ENCODE assay signal across 2 cellular contexts in the genomic region with DNA sequence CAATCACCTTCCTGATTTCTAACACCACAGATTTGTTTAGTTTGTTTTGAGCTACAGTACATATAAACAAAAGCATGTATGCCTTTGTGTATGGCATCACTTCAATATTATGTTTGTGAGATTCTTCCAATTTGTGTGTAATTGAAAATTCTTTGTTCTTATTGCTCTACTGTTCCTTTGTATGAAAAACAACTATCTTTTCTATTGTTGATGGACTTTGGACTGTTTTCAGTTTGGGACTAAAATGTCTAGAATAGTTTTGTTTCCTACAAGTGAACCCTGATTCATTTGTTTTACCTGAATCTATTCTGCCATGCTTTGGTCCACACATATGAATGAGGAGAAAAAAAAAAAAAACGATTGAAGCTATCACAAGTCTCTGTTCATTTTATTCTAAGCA.
TF ChIP-seq lines count a peak whose summit lies in the region.

No MANE protein-coding gene starts in this region.

TF ChIP-seq in HepG2, 621 proteins besides CTCF, POLR2A, EP300 and RAD21:
- TF ChIP-seq, protein P1, sequence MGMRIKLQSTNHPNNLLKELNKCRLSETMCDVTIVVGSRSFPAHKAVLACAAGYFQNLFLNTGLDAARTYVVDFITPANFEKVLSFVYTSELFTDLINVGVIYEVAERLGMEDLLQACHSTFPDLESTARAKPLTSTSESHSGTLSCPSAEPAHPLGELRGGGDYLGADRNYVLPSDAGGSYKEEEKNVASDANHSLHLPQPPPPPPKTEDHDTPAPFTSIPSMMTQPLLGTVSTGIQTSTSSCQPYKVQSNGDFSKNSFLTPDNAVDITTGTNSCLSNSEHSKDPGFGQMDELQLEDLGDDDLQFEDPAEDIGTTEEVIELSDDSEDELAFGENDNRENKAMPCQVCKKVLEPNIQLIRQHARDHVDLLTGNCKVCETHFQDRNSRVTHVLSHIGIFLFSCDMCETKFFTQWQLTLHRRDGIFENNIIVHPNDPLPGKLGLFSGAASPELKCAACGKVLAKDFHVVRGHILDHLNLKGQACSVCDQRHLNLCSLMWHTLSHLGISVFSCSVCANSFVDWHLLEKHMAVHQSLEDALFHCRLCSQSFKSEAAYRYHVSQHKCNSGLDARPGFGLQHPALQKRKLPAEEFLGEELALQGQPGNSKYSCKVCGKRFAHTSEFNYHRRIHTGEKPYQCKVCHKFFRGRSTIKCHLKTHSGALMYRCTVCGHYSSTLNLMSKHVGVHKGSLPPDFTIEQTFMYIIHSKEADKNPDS (CRISPR knock-in tag; IDR thresholded peaks at IDR 0.05): no peak
- TF ChIP-seq, protein P2, sequence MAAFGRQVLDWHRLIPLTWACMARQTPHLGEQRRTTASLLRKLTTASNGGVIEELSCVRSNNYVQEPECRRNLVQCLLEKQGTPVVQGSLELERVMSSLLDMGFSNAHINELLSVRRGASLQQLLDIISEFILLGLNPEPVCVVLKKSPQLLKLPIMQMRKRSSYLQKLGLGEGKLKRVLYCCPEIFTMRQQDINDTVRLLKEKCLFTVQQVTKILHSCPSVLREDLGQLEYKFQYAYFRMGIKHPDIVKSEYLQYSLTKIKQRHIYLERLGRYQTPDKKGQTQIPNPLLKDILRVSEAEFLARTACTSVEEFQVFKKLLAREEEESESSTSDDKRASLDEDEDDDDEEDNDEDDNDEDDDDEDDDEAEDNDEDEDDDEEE (CRISPR knock-in tag; IDR thresholded peaks at IDR 0.05): no peak
- TF ChIP-seq SOX5 (CRISPR knock-in tag; IDR thresholded peaks at IDR 0.05; ENCODE audit: borderline replicate concordance) (peak; percentile 61), SOX13 (IDR thresholded peaks at IDR 0.05) (no peak), SOX13 (CRISPR knock-in tag; conservative IDR thresholded peaks at IDR 0.05 in 1 of 2, IDR thresholded peaks at IDR 0.05 in 1 of 2) (peak in 1 of 2 experiments; percentile 66; a peak in 2 of 4 replicates)
- TF ChIP-seq, protein P3, sequence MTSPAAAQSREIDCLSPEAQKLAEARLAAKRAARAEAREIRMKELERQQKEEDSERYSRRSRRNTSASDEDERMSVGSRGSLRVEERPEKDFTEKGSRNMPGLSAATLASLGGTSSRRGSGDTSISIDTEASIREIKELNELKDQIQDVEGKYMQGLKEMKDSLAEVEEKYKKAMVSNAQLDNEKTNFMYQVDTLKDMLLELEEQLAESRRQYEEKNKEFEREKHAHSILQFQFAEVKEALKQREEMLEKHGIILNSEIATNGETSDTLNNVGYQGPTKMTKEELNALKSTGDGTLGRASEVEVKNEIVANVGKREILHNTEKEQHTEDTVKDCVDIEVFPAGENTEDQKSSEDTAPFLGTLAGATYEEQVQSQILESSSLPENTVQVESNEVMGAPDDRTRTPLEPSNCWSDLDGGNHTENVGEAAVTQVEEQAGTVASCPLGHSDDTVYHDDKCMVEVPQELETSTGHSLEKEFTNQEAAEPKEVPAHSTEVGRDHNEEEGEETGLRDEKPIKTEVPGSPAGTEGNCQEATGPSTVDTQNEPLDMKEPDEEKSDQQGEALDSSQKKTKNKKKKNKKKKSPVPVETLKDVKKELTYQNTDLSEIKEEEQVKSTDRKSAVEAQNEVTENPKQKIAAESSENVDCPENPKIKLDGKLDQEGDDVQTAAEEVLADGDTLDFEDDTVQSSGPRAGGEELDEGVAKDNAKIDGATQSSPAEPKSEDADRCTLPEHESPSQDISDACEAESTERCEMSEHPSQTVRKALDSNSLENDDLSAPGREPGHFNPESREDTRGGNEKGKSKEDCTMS (CRISPR knock-in tag; conservative IDR thresholded peaks at IDR 0.05): no peak

TF ChIP-seq in K562, 482 proteins besides CTCF, POLR2A, EP300 and RAD21:
- TF ChIP-seq, protein P4, sequence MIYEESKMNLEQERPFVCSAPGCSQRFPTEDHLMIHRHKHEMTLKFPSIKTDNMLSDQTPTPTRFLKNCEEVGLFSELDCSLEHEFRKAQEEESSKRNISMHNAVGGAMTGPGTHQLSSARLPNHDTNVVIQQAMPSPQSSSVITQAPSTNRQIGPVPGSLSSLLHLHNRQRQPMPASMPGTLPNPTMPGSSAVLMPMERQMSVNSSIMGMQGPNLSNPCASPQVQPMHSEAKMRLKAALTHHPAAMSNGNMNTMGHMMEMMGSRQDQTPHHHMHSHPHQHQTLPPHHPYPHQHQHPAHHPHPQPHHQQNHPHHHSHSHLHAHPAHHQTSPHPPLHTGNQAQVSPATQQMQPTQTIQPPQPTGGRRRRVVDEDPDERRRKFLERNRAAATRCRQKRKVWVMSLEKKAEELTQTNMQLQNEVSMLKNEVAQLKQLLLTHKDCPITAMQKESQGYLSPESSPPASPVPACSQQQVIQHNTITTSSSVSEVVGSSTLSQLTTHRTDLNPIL (CRISPR knock-in tag; IDR thresholded peaks at IDR 0.05): no peak
- TF ChIP-seq, protein P5, sequence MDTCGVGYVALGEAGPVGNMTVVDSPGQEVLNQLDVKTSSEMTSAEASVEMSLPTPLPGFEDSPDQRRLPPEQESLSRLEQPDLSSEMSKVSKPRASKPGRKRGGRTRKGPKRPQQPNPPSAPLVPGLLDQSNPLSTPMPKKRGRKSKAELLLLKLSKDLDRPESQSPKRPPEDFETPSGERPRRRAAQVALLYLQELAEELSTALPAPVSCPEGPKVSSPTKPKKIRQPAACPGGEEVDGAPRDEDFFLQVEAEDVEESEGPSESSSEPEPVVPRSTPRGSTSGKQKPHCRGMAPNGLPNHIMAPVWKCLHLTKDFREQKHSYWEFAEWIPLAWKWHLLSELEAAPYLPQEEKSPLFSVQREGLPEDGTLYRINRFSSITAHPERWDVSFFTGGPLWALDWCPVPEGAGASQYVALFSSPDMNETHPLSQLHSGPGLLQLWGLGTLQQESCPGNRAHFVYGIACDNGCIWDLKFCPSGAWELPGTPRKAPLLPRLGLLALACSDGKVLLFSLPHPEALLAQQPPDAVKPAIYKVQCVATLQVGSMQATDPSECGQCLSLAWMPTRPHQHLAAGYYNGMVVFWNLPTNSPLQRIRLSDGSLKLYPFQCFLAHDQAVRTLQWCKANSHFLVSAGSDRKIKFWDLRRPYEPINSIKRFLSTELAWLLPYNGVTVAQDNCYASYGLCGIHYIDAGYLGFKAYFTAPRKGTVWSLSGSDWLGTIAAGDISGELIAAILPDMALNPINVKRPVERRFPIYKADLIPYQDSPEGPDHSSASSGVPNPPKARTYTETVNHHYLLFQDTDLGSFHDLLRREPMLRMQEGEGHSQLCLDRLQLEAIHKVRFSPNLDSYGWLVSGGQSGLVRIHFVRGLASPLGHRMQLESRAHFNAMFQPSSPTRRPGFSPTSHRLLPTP (IDR thresholded peaks at IDR 0.05; ENCODE audit: borderline replicate concordance, extremely low read depth, insufficient read length): no peak
- no peak for TF ChIP-seq CBFA2T3 (IDR thresholded peaks at IDR 0.05)
- TF ChIP-seq ZNF584 (CRISPR knock-in tag; IDR thresholded peaks at IDR 0.05; ENCODE audit: low read depth): no peak
- no peak for TF ChIP-seq ZNF354B (CRISPR knock-in tag; IDR thresholded peaks at IDR 0.05)
- TF ChIP-seq ZNF644 (tag; IDR thresholded peaks at IDR 0.05; ENCODE audit: low read depth): no peak
- TF ChIP-seq, protein P6, sequence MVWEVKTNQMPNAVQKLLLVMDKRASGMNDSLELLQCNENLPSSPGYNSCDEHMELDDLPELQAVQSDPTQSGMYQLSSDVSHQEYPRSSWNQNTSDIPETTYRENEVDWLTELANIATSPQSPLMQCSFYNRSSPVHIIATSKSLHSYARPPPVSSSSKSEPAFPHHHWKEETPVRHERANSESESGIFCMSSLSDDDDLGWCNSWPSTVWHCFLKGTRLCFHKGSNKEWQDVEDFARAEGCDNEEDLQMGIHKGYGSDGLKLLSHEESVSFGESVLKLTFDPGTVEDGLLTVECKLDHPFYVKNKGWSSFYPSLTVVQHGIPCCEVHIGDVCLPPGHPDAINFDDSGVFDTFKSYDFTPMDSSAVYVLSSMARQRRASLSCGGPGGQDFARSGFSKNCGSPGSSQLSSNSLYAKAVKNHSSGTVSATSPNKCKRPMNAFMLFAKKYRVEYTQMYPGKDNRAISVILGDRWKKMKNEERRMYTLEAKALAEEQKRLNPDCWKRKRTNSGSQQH (CRISPR knock-in tag; IDR thresholded peaks at IDR 0.05): no peak
- no peak for TF ChIP-seq ZFP30 (CRISPR knock-in tag; IDR thresholded peaks at IDR 0.05; ENCODE audit: borderline replicate concordance)
- TF ChIP-seq, protein P7, sequence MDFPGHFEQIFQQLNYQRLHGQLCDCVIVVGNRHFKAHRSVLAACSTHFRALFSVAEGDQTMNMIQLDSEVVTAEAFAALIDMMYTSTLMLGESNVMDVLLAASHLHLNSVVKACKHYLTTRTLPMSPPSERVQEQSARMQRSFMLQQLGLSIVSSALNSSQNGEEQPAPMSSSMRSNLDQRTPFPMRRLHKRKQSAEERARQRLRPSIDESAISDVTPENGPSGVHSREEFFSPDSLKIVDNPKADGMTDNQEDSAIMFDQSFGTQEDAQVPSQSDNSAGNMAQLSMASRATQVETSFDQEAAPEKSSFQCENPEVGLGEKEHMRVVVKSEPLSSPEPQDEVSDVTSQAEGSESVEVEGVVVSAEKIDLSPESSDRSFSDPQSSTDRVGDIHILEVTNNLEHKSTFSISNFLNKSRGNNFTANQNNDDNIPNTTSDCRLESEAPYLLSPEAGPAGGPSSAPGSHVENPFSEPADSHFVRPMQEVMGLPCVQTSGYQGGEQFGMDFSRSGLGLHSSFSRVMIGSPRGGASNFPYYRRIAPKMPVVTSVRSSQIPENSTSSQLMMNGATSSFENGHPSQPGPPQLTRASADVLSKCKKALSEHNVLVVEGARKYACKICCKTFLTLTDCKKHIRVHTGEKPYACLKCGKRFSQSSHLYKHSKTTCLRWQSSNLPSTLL (IDR thresholded peaks at IDR 0.05): no peak
- TF ChIP-seq ZNF695 (CRISPR knock-in tag; IDR thresholded peaks at IDR 0.05): no peak
- TF ChIP-seq SRSF1 (IDR thresholded peaks at IDR 0.05; ENCODE audit: low read depth, low read length): no peak
- TF ChIP-seq, protein P8, sequence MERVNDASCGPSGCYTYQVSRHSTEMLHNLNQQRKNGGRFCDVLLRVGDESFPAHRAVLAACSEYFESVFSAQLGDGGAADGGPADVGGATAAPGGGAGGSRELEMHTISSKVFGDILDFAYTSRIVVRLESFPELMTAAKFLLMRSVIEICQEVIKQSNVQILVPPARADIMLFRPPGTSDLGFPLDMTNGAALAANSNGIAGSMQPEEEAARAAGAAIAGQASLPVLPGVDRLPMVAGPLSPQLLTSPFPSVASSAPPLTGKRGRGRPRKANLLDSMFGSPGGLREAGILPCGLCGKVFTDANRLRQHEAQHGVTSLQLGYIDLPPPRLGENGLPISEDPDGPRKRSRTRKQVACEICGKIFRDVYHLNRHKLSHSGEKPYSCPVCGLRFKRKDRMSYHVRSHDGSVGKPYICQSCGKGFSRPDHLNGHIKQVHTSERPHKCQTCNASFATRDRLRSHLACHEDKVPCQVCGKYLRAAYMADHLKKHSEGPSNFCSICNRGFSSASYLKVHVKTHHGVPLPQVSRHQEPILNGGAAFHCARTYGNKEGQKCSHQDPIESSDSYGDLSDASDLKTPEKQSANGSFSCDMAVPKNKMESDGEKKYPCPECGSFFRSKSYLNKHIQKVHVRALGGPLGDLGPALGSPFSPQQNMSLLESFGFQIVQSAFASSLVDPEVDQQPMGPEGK (CRISPR knock-in tag; IDR thresholded peaks at IDR 0.05; ENCODE audit: borderline replicate concordance): no peak
- no peak for TF ChIP-seq NCOA2 (IDR thresholded peaks at IDR 0.05; ENCODE audit: partially characterized antibody in 2 of 2)
- TF ChIP-seq, protein P9, sequence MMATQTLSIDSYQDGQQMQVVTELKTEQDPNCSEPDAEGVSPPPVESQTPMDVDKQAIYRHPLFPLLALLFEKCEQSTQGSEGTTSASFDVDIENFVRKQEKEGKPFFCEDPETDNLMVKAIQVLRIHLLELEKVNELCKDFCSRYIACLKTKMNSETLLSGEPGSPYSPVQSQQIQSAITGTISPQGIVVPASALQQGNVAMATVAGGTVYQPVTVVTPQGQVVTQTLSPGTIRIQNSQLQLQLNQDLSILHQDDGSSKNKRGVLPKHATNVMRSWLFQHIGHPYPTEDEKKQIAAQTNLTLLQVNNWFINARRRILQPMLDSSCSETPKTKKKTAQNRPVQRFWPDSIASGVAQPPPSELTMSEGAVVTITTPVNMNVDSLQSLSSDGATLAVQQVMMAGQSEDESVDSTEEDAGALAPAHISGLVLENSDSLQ (IDR thresholded peaks at IDR 0.05): no peak
- no peak for TF ChIP-seq ZNF23 (CRISPR knock-in tag; IDR thresholded peaks at IDR 0.05)
- TF ChIP-seq MIER1 (IDR thresholded peaks at IDR 0.05; ENCODE audit: low read depth): no peak
TF ChIP-seq in K562: peak in this region for 0.
